In genomic region chr14:77091518-77091917, GRCh38 we compare ENCODE assay signal across 3 cellular contexts.
TF ChIP-seq lines count a peak whose summit lies in the region.

No MANE protein-coding gene starts in this region.

TF ChIP-seq in A549, 52 proteins besides CTCF, POLR2A, EP300 and RAD21:
- TF ChIP-seq GATA3 (IDR thresholded peaks at IDR 0.05; ENCODE audit: borderline replicate concordance) (no peak), KDM5A (IDR thresholded peaks at IDR 0.05) (peak; percentile 60; the same call in 1 of the 2 replicates)
TF ChIP-seq in A549: peak in this region for 1.

TF ChIP-seq in HCT116, 20 proteins besides CTCF, POLR2A, EP300 and RAD21:
- no peak for TF ChIP-seq SP1 (IDR thresholded peaks at IDR 0.05; ENCODE audit: low read depth)
- peak; percentile 90; the same call in 1 of the 2 replicates for TF ChIP-seq CBX3 (IDR thresholded peaks at IDR 0.05; ENCODE audit: low read depth)

TF ChIP-seq in K562, 482 proteins besides CTCF, POLR2A, EP300 and RAD21:
- TF ChIP-seq NCOA4 (IDR thresholded peaks at IDR 0.05; ENCODE audit: partially characterized antibody), result no peak
- no peak for TF ChIP-seq ARHGAP35 (IDR thresholded peaks at IDR 0.05; ENCODE audit: partially characterized antibody)
- TF ChIP-seq E2F4 (CRISPR knock-in tag; IDR thresholded peaks at IDR 0.05; ENCODE audit: low read depth), result no peak
- TF ChIP-seq SREBF2 (CRISPR knock-in tag; IDR thresholded peaks at IDR 0.05), result no peak
- no peak for TF ChIP-seq ZKSCAN1 (IDR thresholded peaks at IDR 0.05; ENCODE audit: low read depth, low read length)
- TF ChIP-seq TRIM28 (IDR thresholded peaks at IDR 0.05), result peak; percentile 62; the same call in 1 of the 2 replicates
- no peak for TF ChIP-seq EHMT2 (IDR thresholded peaks at IDR 0.05)
- no peak for TF ChIP-seq NFIX (CRISPR knock-in tag; IDR thresholded peaks at IDR 0.05; ENCODE audit: low read depth)
- no peak for TF ChIP-seq ZNF586 (CRISPR knock-in tag; conservative IDR thresholded peaks at IDR 0.05)
- TF ChIP-seq, protein P1, sequence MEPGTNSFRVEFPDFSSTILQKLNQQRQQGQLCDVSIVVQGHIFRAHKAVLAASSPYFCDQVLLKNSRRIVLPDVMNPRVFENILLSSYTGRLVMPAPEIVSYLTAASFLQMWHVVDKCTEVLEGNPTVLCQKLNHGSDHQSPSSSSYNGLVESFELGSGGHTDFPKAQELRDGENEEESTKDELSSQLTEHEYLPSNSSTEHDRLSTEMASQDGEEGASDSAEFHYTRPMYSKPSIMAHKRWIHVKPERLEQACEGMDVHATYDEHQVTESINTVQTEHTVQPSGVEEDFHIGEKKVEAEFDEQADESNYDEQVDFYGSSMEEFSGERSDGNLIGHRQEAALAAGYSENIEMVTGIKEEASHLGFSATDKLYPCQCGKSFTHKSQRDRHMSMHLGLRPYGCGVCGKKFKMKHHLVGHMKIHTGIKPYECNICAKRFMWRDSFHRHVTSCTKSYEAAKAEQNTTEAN (CRISPR knock-in tag; IDR thresholded peaks at IDR 0.05), result no peak
- no peak for TF ChIP-seq TOE1 (IDR thresholded peaks at IDR 0.05; ENCODE audit: borderline replicate concordance)
- TF ChIP-seq TOE1 (CRISPR knock-in tag; IDR thresholded peaks at IDR 0.05; ENCODE audit: borderline replicate concordance, low read depth), result no peak
- TF ChIP-seq ETV1 (tag; conservative IDR thresholded peaks at IDR 0.05; ENCODE audit: low read depth), result no peak
- TF ChIP-seq ZNF408 (CRISPR knock-in tag; IDR thresholded peaks at IDR 0.05; ENCODE audit: low read depth), result no peak
- TF ChIP-seq, protein P2, sequence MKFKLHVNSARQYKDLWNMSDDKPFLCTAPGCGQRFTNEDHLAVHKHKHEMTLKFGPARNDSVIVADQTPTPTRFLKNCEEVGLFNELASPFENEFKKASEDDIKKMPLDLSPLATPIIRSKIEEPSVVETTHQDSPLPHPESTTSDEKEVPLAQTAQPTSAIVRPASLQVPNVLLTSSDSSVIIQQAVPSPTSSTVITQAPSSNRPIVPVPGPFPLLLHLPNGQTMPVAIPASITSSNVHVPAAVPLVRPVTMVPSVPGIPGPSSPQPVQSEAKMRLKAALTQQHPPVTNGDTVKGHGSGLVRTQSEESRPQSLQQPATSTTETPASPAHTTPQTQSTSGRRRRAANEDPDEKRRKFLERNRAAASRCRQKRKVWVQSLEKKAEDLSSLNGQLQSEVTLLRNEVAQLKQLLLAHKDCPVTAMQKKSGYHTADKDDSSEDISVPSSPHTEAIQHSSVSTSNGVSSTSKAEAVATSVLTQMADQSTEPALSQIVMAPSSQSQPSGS (CRISPR knock-in tag; IDR thresholded peaks at IDR 0.05), result no peak
- TF ChIP-seq CBX3 (IDR thresholded peaks at IDR 0.05; ENCODE audit: borderline replicate concordance in 1 of 2, low read length in 2 of 2), result peak in 1 of 2 experiments; percentile 20; a peak in 1 of 3 replicates
- no peak for TF ChIP-seq U2AF1 (optimal IDR thresholded peaks at IDR 0.05; ENCODE audit: low read depth, low read length)
- no peak for TF ChIP-seq ZNF174 (CRISPR knock-in tag; IDR thresholded peaks at IDR 0.05)
- TF ChIP-seq, protein P3, sequence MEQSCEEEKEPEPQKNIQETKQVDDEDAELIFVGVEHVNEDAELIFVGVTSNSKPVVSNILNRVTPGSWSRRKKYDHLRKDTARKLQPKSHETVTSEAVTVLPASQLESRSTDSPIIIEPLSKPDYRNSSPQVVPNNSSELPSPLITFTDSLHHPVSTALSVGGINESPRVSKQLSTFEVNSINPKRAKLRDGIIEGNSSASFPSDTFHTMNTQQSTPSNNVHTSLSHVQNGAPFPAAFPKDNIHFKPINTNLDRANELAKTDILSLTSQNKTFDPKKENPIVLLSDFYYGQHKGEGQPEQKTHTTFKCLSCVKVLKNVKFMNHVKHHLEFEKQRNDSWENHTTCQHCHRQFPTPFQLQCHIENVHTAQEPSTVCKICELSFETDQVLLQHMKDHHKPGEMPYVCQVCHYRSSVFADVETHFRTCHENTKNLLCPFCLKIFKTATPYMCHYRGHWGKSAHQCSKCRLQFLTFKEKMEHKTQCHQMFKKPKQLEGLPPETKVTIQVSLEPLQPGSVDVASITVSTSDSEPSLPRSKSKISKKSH (CRISPR knock-in tag; IDR thresholded peaks at IDR 0.05), result no peak
- no peak for TF ChIP-seq BRF2 (IDR thresholded peaks at IDR 0.05; ENCODE audit: borderline replicate concordance, insufficient read depth, insufficient read length)
- peak; percentile 77; the same call in 1 of the 2 replicates for TF ChIP-seq CBX5 (IDR thresholded peaks at IDR 0.05; ENCODE audit: borderline replicate concordance, low read depth)
- no peak for TF ChIP-seq TSC22D4 (tag; IDR thresholded peaks at IDR 0.05)
